ENCODE assay signal across 1 cellular context in the genomic region with DNA sequence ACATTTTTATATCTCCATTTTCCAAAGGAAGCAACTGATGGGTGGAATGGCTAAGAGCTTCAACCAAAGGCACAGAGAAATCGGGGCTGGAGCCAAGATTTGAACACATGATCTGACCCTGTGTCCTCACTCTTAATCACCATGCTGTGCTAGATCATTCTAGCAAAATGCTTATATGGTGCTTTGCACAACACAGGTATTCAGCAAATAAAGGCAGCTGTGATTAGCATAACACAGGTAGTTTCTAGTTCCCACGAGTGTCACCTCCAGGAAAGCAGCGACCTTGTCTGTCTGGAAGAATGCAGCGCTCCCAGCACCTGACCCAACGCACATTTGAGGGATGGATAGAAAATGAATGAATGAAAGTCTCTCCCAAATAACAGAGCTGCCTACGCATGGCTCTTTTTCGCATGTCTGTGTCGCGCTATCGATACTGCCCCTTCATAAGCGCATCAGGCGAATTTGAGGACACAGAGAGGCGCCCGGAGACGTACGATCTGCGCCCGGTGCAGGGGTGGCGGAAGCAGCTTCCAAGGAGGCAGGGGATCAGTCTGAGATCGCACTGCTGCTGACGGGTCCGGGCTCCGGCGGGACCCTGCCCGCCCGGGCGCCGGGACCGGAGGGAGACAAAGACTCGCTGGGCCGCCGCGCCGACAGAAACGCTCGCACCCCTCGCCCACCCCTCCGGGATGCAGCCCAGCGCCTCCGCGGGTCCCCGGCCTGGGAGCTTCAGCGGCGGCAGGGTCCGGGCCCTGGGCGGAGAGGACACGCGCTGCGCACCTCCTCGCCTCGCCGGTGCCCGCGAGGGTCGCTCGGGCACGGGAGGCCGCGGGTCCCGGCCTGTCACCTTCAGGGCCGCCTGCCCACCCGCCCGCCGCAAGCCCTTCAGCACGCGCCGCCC.
TF ChIP-seq lines count a peak whose summit lies in the region.

No MANE protein-coding gene starts in this region.

TF ChIP-seq in endothelial cell of umbilical vein, 7 proteins besides CTCF, POLR2A, EP300 and RAD21:
- TF ChIP-seq GATA2 (IDR thresholded peaks at IDR 0.05; ENCODE audit: insufficient read depth, insufficient read length, low read depth, low read length) = no peak
- TF ChIP-seq EZH2 (IDR thresholded peaks at IDR 0.05; ENCODE audit: borderline replicate concordance, low read depth, low read length, severe bottlenecking) = no peak
- TF ChIP-seq JUN (IDR thresholded peaks at IDR 0.05; ENCODE audit: borderline replicate concordance, insufficient read depth, insufficient read length, low read depth) = no peak
- TF ChIP-seq FOS (IDR thresholded peaks at IDR 0.05; ENCODE audit: borderline replicate concordance, insufficient read depth, low read length) = no peak
- TF ChIP-seq MYC (IDR thresholded peaks at IDR 0.05; ENCODE audit: low read depth, low read length) = no peak
- no peak for TF ChIP-seq POLR2AphosphoS5 (IDR thresholded peaks at IDR 0.05; ENCODE audit: insufficient read depth, low read depth, low read length)
- TF ChIP-seq, protein P1, sequence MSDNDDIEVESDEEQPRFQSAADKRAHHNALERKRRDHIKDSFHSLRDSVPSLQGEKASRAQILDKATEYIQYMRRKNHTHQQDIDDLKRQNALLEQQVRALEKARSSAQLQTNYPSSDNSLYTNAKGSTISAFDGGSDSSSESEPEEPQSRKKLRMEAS (IDR thresholded peaks at IDR 0.05; ENCODE audit: insufficient read depth, insufficient read length) = no peak
